In genomic region chr5:1029945-1030625, GRCh38 we compare ENCODE assay signal across 19 cellular contexts. TPM values are rescaled to one million over a fixed set of nuclear protein-coding genes. Genes with fewer than 3 reads are reported as not detected.
"Had no signal": no experiment of that assay in that cellular context is flagged by ENCODE, and none has a peak within 500 bp of the region (broad histone marks: within the 10 kb centered on the region; RNA-seq: fewer than 3 reads in every experiment).

No MANE protein-coding gene starts in this region.

- H3K27me3 ChIP-seq: right atrium auricular region, thyroid gland, uterus had no signal

- ATAC-seq: effector memory CD8-positive, alpha-beta T cell; gastrocnemius medialis; heart right ventricle; left colon; stimulated activated naive CD8-positive, alpha-beta T cell treated with anti-CD3 and anti-CD28 coated beads, Interleukin-15, Interleukin-2, amounts not matched to agents 100 U/mL and 50 U/mL, for 24 hours had no signal

- H3K36me3 ChIP-seq: esophagus muscularis mucosa, gastrocnemius medialis, right atrium auricular region, suprapubic skin, thyroid gland, uterus had no signal

- DNase-seq: effector memory CD8-positive, alpha-beta T cell; gastrocnemius medialis; hypothalamus; immature natural killer cell; left colon; mesendoderm; naive B cell; stimulated activated CD4-positive, alpha-beta T cell treated with anti-CD3 and anti-CD28 coated beads, Interleukin-2, amount 100 ng/mL, for 48 hours; stimulated activated naive CD8-positive, alpha-beta T cell treated with anti-CD3 and anti-CD28 coated beads, Interleukin-15, Interleukin-2, amounts not matched to agents 100 U/mL and 50 U/mL, for 24 hours; thyroid gland; uterus had no signal

- H3K4me3 ChIP-seq: esophagus muscularis mucosa, gastrocnemius medialis, heart right ventricle, right atrium auricular region, smooth muscle cell, suprapubic skin, thyroid gland, uterus had no signal

- H3K4me2 ChIP-seq: smooth muscle cell had no signal

- FAIRE-seq: colon, keratinocyte had no signal

- H3K27ac ChIP-seq: epithelial cell of prostate, esophagus muscularis mucosa, gastrocnemius medialis, heart right ventricle, right atrium auricular region, suprapubic skin, thyroid gland, uterus had no signal

- H3K4me1 ChIP-seq: esophagus muscularis mucosa, gastrocnemius medialis, right atrium auricular region, thyroid gland, uterus had no signal

- H3K9me3 ChIP-seq: esophagus muscularis mucosa, gastrocnemius medialis, heart right ventricle, right atrium auricular region, suprapubic skin, thyroid gland, uterus had no signal

RNA-seq across cellular contexts. Expression of gene NKD2, which starts 21.5 kb away (rescaled TPM):
- total RNA-seq: gastrocnemius medialis had no signal
- polyA plus RNA-seq: immature natural killer cell, keratinocyte had no signal
